1 cellular context compared by ENCODE assay signal in the genomic region with DNA sequence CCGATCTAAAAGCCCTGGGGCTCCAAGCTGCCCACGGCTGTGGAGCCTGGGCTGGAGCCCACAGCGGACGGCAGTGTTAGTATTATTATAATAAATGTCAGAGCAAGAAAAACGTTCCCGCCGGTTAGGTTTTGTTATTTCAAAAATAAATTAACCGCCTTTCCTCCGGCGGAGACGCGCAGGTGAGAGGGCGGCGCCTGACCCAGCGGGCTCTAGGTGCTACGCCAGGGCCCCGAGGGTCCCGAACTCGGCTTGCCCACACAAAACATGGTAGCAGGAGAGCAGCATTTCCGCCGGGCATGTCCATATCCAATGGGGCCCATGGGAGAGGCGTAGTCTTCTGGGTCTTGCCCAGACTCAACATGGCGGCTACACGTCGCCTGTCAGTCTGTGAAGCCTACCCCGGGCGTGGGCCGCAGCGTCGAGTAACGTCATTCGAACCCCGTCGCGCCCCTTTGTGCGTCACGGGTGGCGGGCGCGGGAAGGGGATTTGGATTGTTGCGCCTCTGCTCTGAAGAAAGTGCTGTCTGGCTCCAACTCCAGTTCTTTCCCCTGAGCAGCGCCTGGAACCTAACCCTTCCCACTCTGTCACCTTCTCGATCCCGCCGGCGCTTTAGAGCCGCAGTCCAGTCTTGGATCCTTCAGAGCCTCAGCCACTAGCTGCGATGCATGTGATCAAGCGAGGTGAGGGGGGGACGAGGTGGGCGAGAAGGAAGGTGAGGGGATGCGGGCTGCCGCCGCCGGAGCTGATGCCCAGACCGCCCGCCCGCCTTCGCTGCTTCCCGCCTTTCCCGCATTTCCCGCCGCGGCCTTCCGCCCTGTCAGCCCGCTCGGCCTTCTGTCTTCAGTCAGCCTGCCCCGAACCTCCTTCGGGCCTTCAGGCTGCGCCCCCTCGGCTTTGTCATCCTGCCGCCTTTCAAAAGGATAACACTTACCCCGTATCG.
A peak's percentile ranks its signal among the peaks of the same experiment; 100 is the strongest.
TF ChIP-seq lines count a peak whose summit lies in the region.

A gene (plus strand): TSS at position 452 of the 944 bp plus-strand sequence. CDS start 214 bp downstream, at position 666.

TF ChIP-seq in K562, 482 proteins besides CTCF, POLR2A, EP300 and RAD21 (continued from another document and continues in another):
- TF ChIP-seq, protein P1, sequence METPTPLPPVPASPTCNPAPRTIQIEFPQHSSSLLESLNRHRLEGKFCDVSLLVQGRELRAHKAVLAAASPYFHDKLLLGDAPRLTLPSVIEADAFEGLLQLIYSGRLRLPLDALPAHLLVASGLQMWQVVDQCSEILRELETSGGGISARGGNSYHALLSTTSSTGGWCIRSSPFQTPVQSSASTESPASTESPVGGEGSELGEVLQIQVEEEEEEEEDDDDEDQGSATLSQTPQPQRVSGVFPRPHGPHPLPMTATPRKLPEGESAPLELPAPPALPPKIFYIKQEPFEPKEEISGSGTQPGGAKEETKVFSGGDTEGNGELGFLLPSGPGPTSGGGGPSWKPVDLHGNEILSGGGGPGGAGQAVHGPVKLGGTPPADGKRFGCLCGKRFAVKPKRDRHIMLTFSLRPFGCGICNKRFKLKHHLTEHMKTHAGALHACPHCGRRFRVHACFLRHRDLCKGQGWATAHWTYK (CRISPR knock-in tag; IDR thresholded peaks at IDR 0.05) = 0 out of 2 replicates have a peak, but pooled peaks have one; percentile 18
- no peak for TF ChIP-seq ZNF785 (CRISPR knock-in tag; IDR thresholded peaks at IDR 0.05)
- TF ChIP-seq, protein P2, sequence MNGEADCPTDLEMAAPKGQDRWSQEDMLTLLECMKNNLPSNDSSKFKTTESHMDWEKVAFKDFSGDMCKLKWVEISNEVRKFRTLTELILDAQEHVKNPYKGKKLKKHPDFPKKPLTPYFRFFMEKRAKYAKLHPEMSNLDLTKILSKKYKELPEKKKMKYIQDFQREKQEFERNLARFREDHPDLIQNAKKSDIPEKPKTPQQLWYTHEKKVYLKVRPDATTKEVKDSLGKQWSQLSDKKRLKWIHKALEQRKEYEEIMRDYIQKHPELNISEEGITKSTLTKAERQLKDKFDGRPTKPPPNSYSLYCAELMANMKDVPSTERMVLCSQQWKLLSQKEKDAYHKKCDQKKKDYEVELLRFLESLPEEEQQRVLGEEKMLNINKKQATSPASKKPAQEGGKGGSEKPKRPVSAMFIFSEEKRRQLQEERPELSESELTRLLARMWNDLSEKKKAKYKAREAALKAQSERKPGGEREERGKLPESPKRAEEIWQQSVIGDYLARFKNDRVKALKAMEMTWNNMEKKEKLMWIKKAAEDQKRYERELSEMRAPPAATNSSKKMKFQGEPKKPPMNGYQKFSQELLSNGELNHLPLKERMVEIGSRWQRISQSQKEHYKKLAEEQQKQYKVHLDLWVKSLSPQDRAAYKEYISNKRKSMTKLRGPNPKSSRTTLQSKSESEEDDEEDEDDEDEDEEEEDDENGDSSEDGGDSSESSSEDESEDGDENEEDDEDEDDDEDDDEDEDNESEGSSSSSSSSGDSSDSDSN (IDR thresholded peaks at IDR 0.05; ENCODE audit: borderline replicate concordance in 1 of 2, low read depth in 2 of 2, low read length in 2 of 2) = peak in 1 of 2 experiments; percentile 35; a peak in 1 of 4 replicates
- TF ChIP-seq ZFP36 (IDR thresholded peaks at IDR 0.05; ENCODE audit: low read depth, low read length, partially characterized antibody) = no peak
- TF ChIP-seq, protein P3, sequence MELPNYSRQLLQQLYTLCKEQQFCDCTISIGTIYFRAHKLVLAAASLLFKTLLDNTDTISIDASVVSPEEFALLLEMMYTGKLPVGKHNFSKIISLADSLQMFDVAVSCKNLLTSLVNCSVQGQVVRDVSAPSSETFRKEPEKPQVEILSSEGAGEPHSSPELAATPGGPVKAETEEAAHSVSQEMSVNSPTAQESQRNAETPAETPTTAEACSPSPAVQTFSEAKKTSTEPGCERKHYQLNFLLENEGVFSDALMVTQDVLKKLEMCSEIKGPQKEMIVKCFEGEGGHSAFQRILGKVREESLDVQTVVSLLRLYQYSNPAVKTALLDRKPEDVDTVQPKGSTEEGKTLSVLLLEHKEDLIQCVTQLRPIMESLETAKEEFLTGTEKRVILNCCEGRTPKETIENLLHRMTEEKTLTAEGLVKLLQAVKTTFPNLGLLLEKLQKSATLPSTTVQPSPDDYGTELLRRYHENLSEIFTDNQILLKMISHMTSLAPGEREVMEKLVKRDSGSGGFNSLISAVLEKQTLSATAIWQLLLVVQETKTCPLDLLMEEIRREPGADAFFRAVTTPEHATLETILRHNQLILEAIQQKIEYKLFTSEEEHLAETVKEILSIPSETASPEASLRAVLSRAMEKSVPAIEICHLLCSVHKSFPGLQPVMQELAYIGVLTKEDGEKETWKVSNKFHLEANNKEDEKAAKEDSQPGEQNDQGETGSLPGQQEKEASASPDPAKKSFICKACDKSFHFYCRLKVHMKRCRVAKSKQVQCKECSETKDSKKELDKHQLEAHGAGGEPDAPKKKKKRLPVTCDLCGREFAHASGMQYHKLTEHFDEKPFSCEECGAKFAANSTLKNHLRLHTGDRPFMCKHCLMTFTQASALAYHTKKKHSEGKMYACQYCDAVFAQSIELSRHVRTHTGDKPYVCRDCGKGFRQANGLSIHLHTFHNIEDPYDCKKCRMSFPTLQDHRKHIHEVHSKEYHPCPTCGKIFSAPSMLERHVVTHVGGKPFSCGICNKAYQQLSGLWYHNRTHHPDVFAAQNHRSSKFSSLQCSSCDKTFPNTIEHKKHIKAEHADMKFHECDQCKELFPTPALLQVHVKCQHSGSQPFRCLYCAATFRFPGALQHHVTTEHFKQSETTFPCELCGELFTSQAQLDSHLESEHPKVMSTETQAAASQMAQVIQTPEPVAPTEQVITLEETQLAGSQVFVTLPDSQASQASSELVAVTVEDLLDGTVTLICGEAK (IDR thresholded peaks at IDR 0.05) = peak; percentile 72
- TF ChIP-seq, protein P3 (CRISPR knock-in tag; IDR thresholded peaks at IDR 0.05) = no peak
- TF ChIP-seq SREBF2 (CRISPR knock-in tag; IDR thresholded peaks at IDR 0.05) = no peak
- TF ChIP-seq, protein P4, sequence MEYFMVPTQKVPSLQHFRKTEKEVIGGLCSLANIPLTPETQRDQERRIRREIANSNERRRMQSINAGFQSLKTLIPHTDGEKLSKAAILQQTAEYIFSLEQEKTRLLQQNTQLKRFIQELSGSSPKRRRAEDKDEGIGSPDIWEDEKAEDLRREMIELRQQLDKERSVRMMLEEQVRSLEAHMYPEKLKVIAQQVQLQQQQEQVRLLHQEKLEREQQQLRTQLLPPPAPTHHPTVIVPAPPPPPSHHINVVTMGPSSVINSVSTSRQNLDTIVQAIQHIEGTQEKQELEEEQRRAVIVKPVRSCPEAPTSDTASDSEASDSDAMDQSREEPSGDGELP (CRISPR knock-in tag; IDR thresholded peaks at IDR 0.05; ENCODE audit: borderline replicate concordance) = peak; percentile 87
- TF ChIP-seq CREB1 (IDR thresholded peaks at IDR 0.05) = peak; percentile 100
- TF ChIP-seq CREB1 (CRISPR knock-in tag; IDR thresholded peaks at IDR 0.05) = peak; percentile 100
- TF ChIP-seq NFXL1 (CRISPR knock-in tag; IDR thresholded peaks at IDR 0.05) = no peak
- 0 out of 2 replicates have a peak, but pooled peaks have one; percentile 62 for TF ChIP-seq ZNF143 (CRISPR knock-in tag; IDR thresholded peaks at IDR 0.05)
- TF ChIP-seq SNIP1 (IDR thresholded peaks at IDR 0.05; ENCODE audit: low read depth) = no peak
- peak; percentile 77 for TF ChIP-seq SUPT5H (IDR thresholded peaks at IDR 0.05)
- TF ChIP-seq ASH1L (IDR thresholded peaks at IDR 0.05; ENCODE audit: borderline replicate concordance, low read depth, partially characterized antibody) = no peak
- TF ChIP-seq POLR3A (IDR thresholded peaks at IDR 0.05; ENCODE audit: borderline replicate concordance, extremely low read depth, insufficient read depth, insufficient read length) = no peak
- TF ChIP-seq NCOA4 (IDR thresholded peaks at IDR 0.05; ENCODE audit: partially characterized antibody) = no peak
- no peak for TF ChIP-seq ZNF124 (CRISPR knock-in tag; IDR thresholded peaks at IDR 0.05)
- TF ChIP-seq ZNF830 (CRISPR knock-in tag; IDR thresholded peaks at IDR 0.05) = no peak
- TF ChIP-seq, protein P5, sequence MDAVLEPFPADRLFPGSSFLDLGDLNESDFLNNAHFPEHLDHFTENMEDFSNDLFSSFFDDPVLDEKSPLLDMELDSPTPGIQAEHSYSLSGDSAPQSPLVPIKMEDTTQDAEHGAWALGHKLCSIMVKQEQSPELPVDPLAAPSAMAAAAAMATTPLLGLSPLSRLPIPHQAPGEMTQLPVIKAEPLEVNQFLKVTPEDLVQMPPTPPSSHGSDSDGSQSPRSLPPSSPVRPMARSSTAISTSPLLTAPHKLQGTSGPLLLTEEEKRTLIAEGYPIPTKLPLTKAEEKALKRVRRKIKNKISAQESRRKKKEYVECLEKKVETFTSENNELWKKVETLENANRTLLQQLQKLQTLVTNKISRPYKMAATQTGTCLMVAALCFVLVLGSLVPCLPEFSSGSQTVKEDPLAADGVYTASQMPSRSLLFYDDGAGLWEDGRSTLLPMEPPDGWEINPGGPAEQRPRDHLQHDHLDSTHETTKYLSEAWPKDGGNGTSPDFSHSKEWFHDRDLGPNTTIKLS (IDR thresholded peaks at IDR 0.05; ENCODE audit: borderline replicate concordance, low read depth) = peak; percentile 86; the same call in 1 of the 2 replicates
- TF ChIP-seq, protein P6, sequence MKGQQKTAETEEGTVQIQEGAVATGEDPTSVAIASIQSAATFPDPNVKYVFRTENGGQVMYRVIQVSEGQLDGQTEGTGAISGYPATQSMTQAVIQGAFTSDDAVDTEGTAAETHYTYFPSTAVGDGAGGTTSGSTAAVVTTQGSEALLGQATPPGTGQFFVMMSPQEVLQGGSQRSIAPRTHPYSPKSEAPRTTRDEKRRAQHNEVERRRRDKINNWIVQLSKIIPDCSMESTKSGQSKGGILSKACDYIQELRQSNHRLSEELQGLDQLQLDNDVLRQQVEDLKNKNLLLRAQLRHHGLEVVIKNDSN (CRISPR knock-in tag; IDR thresholded peaks at IDR 0.05) = peak; percentile 37; the same call in 1 of the 2 replicates
- TF ChIP-seq ZNF766 (CRISPR knock-in tag; conservative IDR thresholded peaks at IDR 0.05) = 0 out of 2 replicates have a peak, but pooled peaks have one; percentile 62
- TF ChIP-seq, protein P7, sequence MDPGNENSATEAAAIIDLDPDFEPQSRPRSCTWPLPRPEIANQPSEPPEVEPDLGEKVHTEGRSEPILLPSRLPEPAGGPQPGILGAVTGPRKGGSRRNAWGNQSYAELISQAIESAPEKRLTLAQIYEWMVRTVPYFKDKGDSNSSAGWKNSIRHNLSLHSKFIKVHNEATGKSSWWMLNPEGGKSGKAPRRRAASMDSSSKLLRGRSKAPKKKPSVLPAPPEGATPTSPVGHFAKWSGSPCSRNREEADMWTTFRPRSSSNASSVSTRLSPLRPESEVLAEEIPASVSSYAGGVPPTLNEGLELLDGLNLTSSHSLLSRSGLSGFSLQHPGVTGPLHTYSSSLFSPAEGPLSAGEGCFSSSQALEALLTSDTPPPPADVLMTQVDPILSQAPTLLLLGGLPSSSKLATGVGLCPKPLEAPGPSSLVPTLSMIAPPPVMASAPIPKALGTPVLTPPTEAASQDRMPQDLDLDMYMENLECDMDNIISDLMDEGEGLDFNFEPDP (CRISPR knock-in tag; IDR thresholded peaks at IDR 0.05) = no peak
- no peak for TF ChIP-seq STAT5B (CRISPR knock-in tag; IDR thresholded peaks at IDR 0.05)
- TF ChIP-seq SMAD4 (CRISPR knock-in tag; conservative IDR thresholded peaks at IDR 0.05) = peak; percentile 68; the same call in 1 of the 2 replicates
